ENCODE assay signal across 8 cellular contexts in the genomic region with DNA sequence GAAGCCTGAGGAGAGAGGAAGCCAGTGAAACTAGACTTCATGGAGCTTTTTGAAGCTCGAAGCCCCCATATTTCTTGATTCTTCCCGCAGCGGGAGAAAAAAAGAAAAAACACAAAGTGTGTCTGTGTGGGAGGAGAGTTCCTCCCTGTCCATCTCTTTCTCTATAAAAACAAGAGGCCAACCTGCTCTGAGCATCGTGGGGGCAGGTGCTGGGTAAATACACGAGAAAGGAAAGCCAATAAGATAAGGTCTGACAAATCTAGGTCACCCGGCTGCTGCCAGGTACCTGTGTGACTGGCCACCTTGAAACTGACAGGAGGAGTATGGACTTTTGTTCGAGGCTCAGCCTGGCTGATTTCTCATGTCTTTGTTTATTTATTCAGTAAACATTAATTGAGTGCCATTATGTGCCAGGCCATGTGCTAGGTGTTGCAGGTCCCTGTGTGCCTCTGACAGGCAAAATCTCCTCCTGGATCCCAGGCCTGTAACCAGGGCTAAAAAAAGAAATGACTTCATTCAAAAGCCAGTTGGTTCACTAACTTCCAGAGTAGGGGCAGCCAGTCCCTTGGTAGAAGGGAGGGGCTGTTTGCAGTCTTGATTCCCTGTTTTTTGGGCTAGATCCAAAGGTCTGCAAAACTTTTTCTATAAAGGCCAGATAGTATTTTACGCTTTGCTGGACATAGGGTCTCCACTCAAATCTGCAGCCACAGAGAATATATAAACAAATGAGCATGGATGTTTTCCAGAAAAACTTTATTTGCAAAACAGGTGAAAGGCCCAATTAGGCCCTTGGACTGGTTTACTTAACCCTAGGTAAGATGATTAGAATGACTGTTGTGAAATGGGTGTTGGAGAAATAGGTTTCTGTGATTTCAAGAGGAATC. TPM values are rescaled to one million over a fixed set of nuclear protein-coding genes. Genes with fewer than 3 reads are reported as not detected.
DNase-seq lines count a peak whose midpoint lies in the region; ATAC-seq and TF ChIP-seq lines count a peak whose summit lies in the region.

No MANE protein-coding gene starts in this region.

- POLR2A ChIA-PET in activated CD4-positive, alpha-beta memory T cell treated with anti-CD3 and anti-CD28 coated beads for 36 hours (lab: Charles Lee), result interaction anchor here (0.7 kb wide), 1 partner anchor 297 kb away, joined by 3 read pairs; no protein-coding TSS in a partner anchor

- H3K4me3 Mint-ChIP-seq in endothelial cell (ENCODE audit: unreplicated experiment) (no peak overlapping the region), nephron (peak overlapping the region; percentile 9 to 51 (median 14))
- no peak overlapping the region for H3K4me3 Mint-ChIP-seq in activated CD4-positive, alpha-beta memory T cell treated with anti-CD3 and anti-CD28 coated beads for 36 hours

- TF ChIP-seq CTCF in endothelial cell (IDR thresholded peaks at IDR 0.05; ENCODE audit: unreplicated experiment) (no peak), nephron (IDR thresholded peaks at IDR 0.05; ENCODE audit: unreplicated experiment in 3 of 3) (no peak)

- DNase-seq in GM03348 (ENCODE audit: low spot score) (peak; percentile 65), NCI-H526 (lab: John Stamatoyannopoulos, UW) (peak; percentile 78 to 79), endothelial cell (ENCODE audit: low spot score) (no peak), epidermal melanocyte (ENCODE audit: insufficient read length, low spot score) (no peak)
- no peak for DNase-seq in activated CD4-positive, alpha-beta memory T cell treated with anti-CD3 and anti-CD28 coated beads for 36 hours
- no peak for DNase-seq in activated CD4-positive, alpha-beta T cell treated with anti-CD3 and anti-CD28 coated beads for 1 hour

- CTCF ChIA-PET in activated CD4-positive, alpha-beta memory T cell treated with anti-CD3 and anti-CD28 coated beads for 36 hours (lab: Charles Lee), result interaction anchor here (1.1 to 4.0 kb wide), 2 partner anchors 37 to 57 kb away, joined by 3 to 19 read pairs; no protein-coding TSS in a partner anchor

- H3K27me3 Mint-ChIP-seq in endothelial cell (ENCODE audit: unreplicated experiment) (no peaks in the 10 kb centered on the region), nephron (ENCODE audit: low read depth) (no peaks in the 10 kb centered on the region)
- no peaks in the 10 kb centered on the region for H3K27me3 Mint-ChIP-seq in activated CD4-positive, alpha-beta memory T cell treated with anti-CD3 and anti-CD28 coated beads for 36 hours

- intact Hi-C loops in activated CD4-positive, alpha-beta memory T cell treated with anti-CD3 and anti-CD28 coated beads for 36 hours (cut with micrococcal nuclease), result loop anchor here (10.0 kb wide), 1 partner anchor 478 kb away; no protein-coding TSS in a partner anchor

- H3K9me3 Mint-ChIP-seq in endothelial cell (ENCODE audit: unreplicated experiment) (no peaks in the 10 kb centered on the region), nephron (no peaks in the 10 kb centered on the region)
- no peaks in the 10 kb centered on the region for H3K9me3 Mint-ChIP-seq in activated CD4-positive, alpha-beta memory T cell treated with anti-CD3 and anti-CD28 coated beads for 36 hours

- peak overlapping the region; percentile 66 for H3K27ac Mint-ChIP-seq in endothelial cell (ENCODE audit: unreplicated experiment)
- H3K27ac Mint-ChIP-seq in nephron, result peak overlapping the region; percentile 79 to 95 (median 92)
- H3K27ac Mint-ChIP-seq in activated CD4-positive, alpha-beta memory T cell treated with anti-CD3 and anti-CD28 coated beads for 36 hours, result no peak overlapping the region

- ATAC-seq in GM19452 (IDR thresholded peaks at IDR 0.05; ENCODE audit: unreplicated experiment), result no peak

- H3K36me3 Mint-ChIP-seq in endothelial cell (ENCODE audit: low read depth, unreplicated experiment) (peaks cover 7% of the 10 kb centered on the region), nephron (ENCODE audit: low read depth) (no peaks in the 10 kb centered on the region)
- H3K36me3 Mint-ChIP-seq in activated CD4-positive, alpha-beta memory T cell treated with anti-CD3 and anti-CD28 coated beads for 36 hours, result no peaks in the 10 kb centered on the region

- H3K4me1 Mint-ChIP-seq in endothelial cell (ENCODE audit: unreplicated experiment) (peaks cover 34% of the 10 kb centered on the region), nephron (peaks cover 78% of the 10 kb centered on the region)
- peaks cover 69% of the 10 kb centered on the region for H3K4me1 Mint-ChIP-seq in activated CD4-positive, alpha-beta memory T cell treated with anti-CD3 and anti-CD28 coated beads for 36 hours (ENCODE audit: low read depth)

RNA-seq across cellular contexts. Expression of a gene that starts 35.6 kb away (rescaled TPM):
- total RNA-seq in endothelial cell (ENCODE audit: unreplicated experiment), result 16.7 TPM
- total RNA-seq in activated CD4-positive, alpha-beta memory T cell treated with anti-CD3 and anti-CD28 coated beads for 36 hours, result 1 to 10 TPM; 7.6 to 9.4 TPM

Comparison
In these comparisons a context has a peak if more than half of its experiments do, and no peak if none do; other contexts are left out.
1. DNase-seq: peak in GM03348 (single experiment) and NCI-H526 (2 of 2); none in endothelial cell (single experiment), activated CD4-positive, alpha-beta memory T cell treated with anti-CD3 and anti-CD28 coated beads for 36 hours (single experiment), activated CD4-positive, alpha-beta T cell treated with anti-CD3 and anti-CD28 coated beads for 1 hour (single experiment) and epidermal melanocyte (single experiment).
2. H3K4me3 Mint-ChIP-seq: peak in nephron (3 of 3); none in endothelial cell (single experiment) and activated CD4-positive, alpha-beta memory T cell treated with anti-CD3 and anti-CD28 coated beads for 36 hours (single experiment).